In the genomic region with DNA sequence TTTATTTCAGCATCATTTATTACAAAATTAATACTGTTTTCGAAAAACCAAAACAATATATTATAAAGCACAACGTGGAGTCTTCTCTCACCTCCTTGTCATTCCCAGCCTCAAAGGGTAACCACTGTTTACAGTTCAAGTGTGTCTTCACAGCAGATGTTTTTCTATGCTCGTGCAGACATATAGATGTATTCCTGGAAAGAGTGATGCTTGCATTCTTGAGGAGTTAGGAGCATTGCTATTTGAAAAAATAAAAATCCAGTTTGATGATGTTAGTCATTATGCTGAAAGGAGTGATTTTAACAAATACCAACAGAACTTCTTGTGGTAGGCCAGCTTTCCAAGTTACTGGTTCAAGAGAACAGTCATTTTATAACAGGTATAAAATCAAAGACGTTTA, we compare ENCODE assay signal across 27 cellular contexts.
A peak's percentile ranks its signal among the peaks of the same experiment; 100 is the strongest.
DNase-seq lines count a peak whose midpoint lies in the region; ATAC-seq and TF ChIP-seq lines count a peak whose summit lies in the region.
"Had no signal": no experiment of that assay in that cellular context is flagged by ENCODE, and none has a peak within 500 bp of the region (broad histone marks: within the 10 kb centered on the region; RNA-seq: fewer than 3 reads in every experiment).

No MANE protein-coding gene starts in this region.

- H3K27me3 ChIP-seq in adipocyte (replicated peaks; ENCODE audit: control insufficient read depth, insufficient read depth, low read length) (no peaks in the 10 kb centered on the region), vagina (no peaks in the 10 kb centered on the region)
- H3K27me3 ChIP-seq: adrenal gland, BLaER1, cardiac muscle cell, foreskin keratinocyte, heart right ventricle, ovary, tibial nerve had no signal

- H3K4me1 ChIP-seq in adipocyte (ENCODE audit: control insufficient read depth, insufficient read depth, low read length), result no peaks in the 10 kb centered on the region
- no peaks in the 10 kb centered on the region for H3K4me1 ChIP-seq in vagina
- H3K4me1 ChIP-seq: adrenal gland, BLaER1, foreskin keratinocyte had no signal

- H3K9ac ChIP-seq in adipocyte (ENCODE audit: low read length), result no peak overlapping the region
- H3K9ac ChIP-seq: BLaER1 had no signal

- no peaks in the 10 kb centered on the region for H3K4me1 Mint-ChIP-seq in progenitor cell of endocrine pancreas (ENCODE audit: low read depth)

- H3K36me3 Mint-ChIP-seq in progenitor cell of endocrine pancreas (ENCODE audit: insufficient read depth), result no peaks in the 10 kb centered on the region

- no peak for ATAC-seq in HG03520 (IDR thresholded peaks at IDR 0.05; ENCODE audit: unreplicated experiment)
- ATAC-seq: foreskin keratinocyte, heart right ventricle had no signal

- no peaks in the 10 kb centered on the region for H3K36me3 ChIP-seq in adipocyte (ENCODE audit: control insufficient read depth, insufficient read depth, low read length, severe bottlenecking)
- H3K36me3 ChIP-seq in vagina, result no peaks in the 10 kb centered on the region
- H3K36me3 ChIP-seq: adrenal gland, BLaER1, cardiac muscle cell, heart right ventricle, ovary, tibial nerve had no signal

- no peak overlapping the region for H3K27ac Mint-ChIP-seq in progenitor cell of endocrine pancreas
- H3K27ac Mint-ChIP-seq: activated T-cell treated with anti-CD3 and anti-CD28 coated beads, Interleukin-2, amount 50 U/mL, for 24 hours; stimulated activated naive CD8-positive, alpha-beta T cell treated with anti-CD3 and anti-CD28 coated beads, Interleukin-15, Interleukin-2, amounts not matched to agents 100 ng/mL and 50 ng/mL, for 24 hours had no signal

- DNase-seq in EL, result peak; percentile 48
- peak; percentile 56 for DNase-seq in adipocyte (ENCODE audit: low read depth)
- peak; percentile 45 for DNase-seq in fibroblast of peridontal ligament (ENCODE audit: extremely low read depth)
- peak; percentile 65 for DNase-seq in skeletal muscle cell (ENCODE audit: low read depth)
- DNase-seq in vagina (ENCODE audit: extremely low spot score in 2 of 2), result no peak
- no peak for DNase-seq in progenitor cell of endocrine pancreas (ENCODE audit: low spot score, unreplicated experiment)
- DNase-seq: activated CD4-positive, CD25-positive, alpha-beta regulatory T cell treated with anti-CD3 and anti-CD28 coated beads, Interleukin-2, amount 50 U/mL, for 72 hours; activated naive CD4-positive, alpha-beta T cell; activated T-cell treated with anti-CD3 and anti-CD28 coated beads, Interleukin-2, amount 50 U/mL, for 24 hours; adrenal gland; COR-L47; dermis blood vessel endothelial cell; foreskin keratinocyte; H7; heart right ventricle; KG1; NCI-H146; NCI-H510A treated with DMSO at 0.1 percent for 48 hours; ovary; SIG-M5; stimulated activated CD4-positive, alpha-beta T cell treated with anti-CD3 and anti-CD28 coated beads, Interleukin-12 subunit alpha, Interleukin-12 subunit beta, amount 100 ng/mL, for 4 hours; T-helper 1 cell had no signal

- intact Hi-C loops in vagina (cut with DNase I), result no loop called here

- TF ChIP-seq CTCF in vagina (IDR thresholded peaks at IDR 0.05) (no peak), progenitor cell of endocrine pancreas (IDR thresholded peaks at IDR 0.05; ENCODE audit: unreplicated experiment) (no peak)

- H3K9me3 ChIP-seq in adipocyte (ENCODE audit: control insufficient read depth, low read length) (no peaks in the 10 kb centered on the region), vagina (no peaks in the 10 kb centered on the region)
- H3K9me3 ChIP-seq: adrenal gland, BLaER1, heart right ventricle, ovary, tibial nerve had no signal

- TF ChIP-seq POLR2A in vagina (IDR thresholded peaks at IDR 0.05), result no peak

- H3K4me3 ChIP-seq in adipocyte (ENCODE audit: low read length) (no peak overlapping the region), skeletal muscle cell (ENCODE audit: low read depth, low read length) (no peak overlapping the region), vagina (no peak overlapping the region)
- H3K4me3 ChIP-seq: adrenal gland, BLaER1, cardiac muscle cell, heart right ventricle, ovary, tibial nerve had no signal

- H3K27me3 Mint-ChIP-seq in progenitor cell of endocrine pancreas, result no peaks in the 10 kb centered on the region
- H3K27me3 Mint-ChIP-seq: activated T-cell treated with anti-CD3 and anti-CD28 coated beads, Interleukin-2, amount 50 U/mL, for 24 hours; stimulated activated naive CD8-positive, alpha-beta T cell treated with anti-CD3 and anti-CD28 coated beads, Interleukin-15, Interleukin-2, amounts not matched to agents 100 ng/mL and 50 ng/mL, for 24 hours had no signal

- no peaks in the 10 kb centered on the region for H3K9me3 Mint-ChIP-seq in progenitor cell of endocrine pancreas (ENCODE audit: low read depth)
- H3K9me3 Mint-ChIP-seq: activated T-cell treated with anti-CD3 and anti-CD28 coated beads, Interleukin-2, amount 50 U/mL, for 24 hours; stimulated activated naive CD8-positive, alpha-beta T cell treated with anti-CD3 and anti-CD28 coated beads, Interleukin-15, Interleukin-2, amounts not matched to agents 100 ng/mL and 50 ng/mL, for 24 hours had no signal

- no peak overlapping the region for H3K4me3 Mint-ChIP-seq in progenitor cell of endocrine pancreas (ENCODE audit: low read depth)
- H3K4me3 Mint-ChIP-seq: activated T-cell treated with anti-CD3 and anti-CD28 coated beads, Interleukin-2, amount 50 U/mL, for 24 hours; stimulated activated naive CD8-positive, alpha-beta T cell treated with anti-CD3 and anti-CD28 coated beads, Interleukin-15, Interleukin-2, amounts not matched to agents 100 ng/mL and 50 ng/mL, for 24 hours had no signal

- H3K27ac ChIP-seq in vagina, result no peak overlapping the region
- H3K27ac ChIP-seq: adrenal gland, BLaER1, cardiac muscle cell, foreskin keratinocyte, heart right ventricle, ovary, tibial nerve had no signal

Comparison
In these comparisons a context has a peak if more than half of its experiments do, and no peak if none do; other contexts are left out.
1. DNase-seq: peak in EL (single experiment), adipocyte (single experiment), fibroblast of peridontal ligament (single experiment) and skeletal muscle cell (single experiment); none in vagina (0 of 2) and progenitor cell of endocrine pancreas (single experiment).